Comparison of ENCODE assay signal across 8 cellular contexts in genomic region chr1:35931424-35932157, GRCh38. TPM values are rescaled to one million over a fixed set of nuclear protein-coding genes. Genes with fewer than 3 reads are reported as not detected.
A peak's percentile ranks its signal among the peaks of the same experiment; 100 is the strongest.
DNase-seq lines count a peak whose midpoint lies in the region; ATAC-seq and TF ChIP-seq lines count a peak whose summit lies in the region.

No MANE protein-coding gene starts in this region.

- H3K4me1 Mint-ChIP-seq in Calu3 (ENCODE audit: low read depth, unreplicated experiment): peaks cover 15% of the 10 kb centered on the region

- intact Hi-C loops in Calu3 (cut with micrococcal nuclease; ENCODE audit: unreplicated experiment) (no loop called here), left ventricle myocardium superior (cut with micrococcal nuclease) (no loop called here), sigmoid colon (cut with DNase I) (loop anchor here (2.0 to 5.0 kb wide), 2 partner anchors 49 to 156 kb away; partner anchors contain the start of genes ADPRS and AGO1)

- no peaks in the 10 kb centered on the region for H3K27me3 ChIP-seq in sigmoid colon

- H3K4me1 ChIP-seq in sigmoid colon: peaks cover 0 to 41% (median 22%) of the 10 kb centered on the region in 4 donors

- no peaks in the 10 kb centered on the region for H3K27me3 Mint-ChIP-seq in Calu3 (ENCODE audit: unreplicated experiment)

- H3K27ac Mint-ChIP-seq in Calu3 (ENCODE audit: unreplicated experiment): peak overlapping the region; percentile 74
- peak overlapping the region; percentile 90 to 97 for H3K27ac Mint-ChIP-seq in activated naive CD4-positive, alpha-beta T cell treated with anti-CD3 and anti-CD28 coated beads, Interleukin-2, amount 50 U/mL, for 72 hours

- TF ChIP-seq EP300 in sigmoid colon (IDR thresholded peaks at IDR 0.05): no peak

- no TSS peak for BruUV-seq in Calu3 (replicated peaks; lab: Mats Ljungman, UMichigan)

- CTCF ChIA-PET in Calu3 (lab: Charles Lee): interaction anchor here (0.7 kb wide), 1 partner anchor 668 kb away, joined by 3 read pairs; no protein-coding TSS in a partner anchor

- H3K9me3 Mint-ChIP-seq in Calu3 (ENCODE audit: low read depth, unreplicated experiment): no peaks in the 10 kb centered on the region
- no peaks in the 10 kb centered on the region for H3K9me3 Mint-ChIP-seq in activated naive CD4-positive, alpha-beta T cell treated with anti-CD3 and anti-CD28 coated beads, Interleukin-2, amount 50 U/mL, for 72 hours

- H3K4me3 ChIP-seq in sigmoid colon: peak overlapping the region; percentile 88 to 92 (median 90)

- WGBS in sigmoid colon, 2 donors: 1% methylated on average over 30 of the region's 30 CpGs

- TF ChIP-seq CTCF in Calu3 (IDR thresholded peaks at IDR 0.05; ENCODE audit: unreplicated experiment) (no peak), sigmoid colon (IDR thresholded peaks at IDR 0.05) (no peak)

- H3K4me3 Mint-ChIP-seq in Calu3 (ENCODE audit: low read depth, unreplicated experiment): peak overlapping the region; percentile 83

- peak; percentile 28 for ATAC-seq in GM21367 (IDR thresholded peaks at IDR 0.05; ENCODE audit: unreplicated experiment)
- ATAC-seq in activated naive CD4-positive, alpha-beta T cell treated with anti-CD3 and anti-CD28 coated beads, Interleukin-2, amount 50 U/mL, for 72 hours: no peak
- ATAC-seq in left ventricle myocardium superior: peak; percentile 11

- no peaks in the 10 kb centered on the region for H3K36me3 ChIP-seq in KOPT-K1 (ENCODE audit: insufficient read depth, low read length)
- H3K36me3 ChIP-seq in sigmoid colon: no peaks in the 10 kb centered on the region

- H3K27ac ChIP-seq in KOPT-K1 (ENCODE audit: low read depth, low read length, poor library complexity, severe bottlenecking) (peak overlapping the region; percentile 79), sigmoid colon (peak overlapping the region; percentile 96 to 100 (median 98))

- peak; percentile 21 for DNase-seq in Calu3
- DNase-seq in activated naive CD4-positive, alpha-beta T cell treated with anti-CD3 and anti-CD28 coated beads, Interleukin-2, amount 50 U/mL, for 72 hours (ENCODE audit: low spot score in 2 of 2): no peak
- DNase-seq in left ventricle myocardium superior: peak; percentile 57
- DNase-seq in sigmoid colon: no peak
- DNase-seq in activated CD8-positive, alpha-beta memory T cell treated with anti-CD3 and anti-CD28 coated beads, Interleukin-2, amount 50 U/mL, for 48 hours: no peak
- DNase-seq in foreskin melanocyte: no peak

- no peak for TF ChIP-seq POLR2A in sigmoid colon (IDR thresholded peaks at IDR 0.05)

- peaks cover 34% of the 10 kb centered on the region for H3K36me3 Mint-ChIP-seq in Calu3 (ENCODE audit: insufficient read depth, unreplicated experiment)
- H3K36me3 Mint-ChIP-seq in activated naive CD4-positive, alpha-beta T cell treated with anti-CD3 and anti-CD28 coated beads, Interleukin-2, amount 50 U/mL, for 72 hours: peaks cover 0 to 14% of the 10 kb centered on the region in 2 donors

- H3K9me3 ChIP-seq in KOPT-K1 (ENCODE audit: insufficient read depth, low read length, poor library complexity, severe bottlenecking) (no peaks in the 10 kb centered on the region), sigmoid colon (no peaks in the 10 kb centered on the region)

RNA-seq across cellular contexts. Expression of gene AGO3, which starts 0.7 kb away (rescaled TPM):
- 28.5 and 29.8 TPM in 2 replicates for total RNA-seq in Calu3 (2022)
- 10 to 100 TPM; 32.9 to 43.6 TPM for total RNA-seq in activated naive CD4-positive, alpha-beta T cell treated with anti-CD3 and anti-CD28 coated beads, Interleukin-2, amount 50 U/mL, for 72 hours
- total RNA-seq in left ventricle myocardium superior: 14.2 TPM
- 10 to 100 TPM; 18.5 to 27.4 (median 19.3) TPM for total RNA-seq in sigmoid colon
- polyA plus RNA-seq in sigmoid colon: 1 to 10 TPM in 2 of 3 donors, under 1 TPM in 1; 0.60 to 5.6 (median 1.2) TPM

RNA-seq across cellular contexts. Expression of gene AGO1, which starts 48.6 kb away (rescaled TPM):
- total RNA-seq in Calu3 (2022) (30.0 and 34.4 TPM in 2 replicates), left ventricle myocardium superior (20.3 TPM), sigmoid colon (10 to 100 TPM; 17.1 to 26.3 (median 19.6) TPM)
- 10 to 100 TPM; 31.6 to 35.4 TPM for total RNA-seq in activated naive CD4-positive, alpha-beta T cell treated with anti-CD3 and anti-CD28 coated beads, Interleukin-2, amount 50 U/mL, for 72 hours
- 1 to 10 TPM; 3.0 to 8.9 (median 3.9) TPM for polyA plus RNA-seq in sigmoid colon

Comparison
In these comparisons a context has a peak if more than half of its experiments do, and no peak if none do; other contexts are left out.
1. DNase-seq: peak in Calu3 (single experiment) and left ventricle myocardium superior (single experiment); none in activated naive CD4-positive, alpha-beta T cell treated with anti-CD3 and anti-CD28 coated beads, Interleukin-2, amount 50 U/mL, for 72 hours (0 of 2), sigmoid colon (single experiment), activated CD8-positive, alpha-beta memory T cell treated with anti-CD3 and anti-CD28 coated beads, Interleukin-2, amount 50 U/mL, for 48 hours (single experiment) and foreskin melanocyte (single experiment).
2. ATAC-seq: peak in GM21367 (single experiment) and left ventricle myocardium superior (single experiment); none in activated naive CD4-positive, alpha-beta T cell treated with anti-CD3 and anti-CD28 coated beads, Interleukin-2, amount 50 U/mL, for 72 hours (0 of 2).